Comparison of ENCODE assay signal across 8 cellular contexts in the genomic region with DNA sequence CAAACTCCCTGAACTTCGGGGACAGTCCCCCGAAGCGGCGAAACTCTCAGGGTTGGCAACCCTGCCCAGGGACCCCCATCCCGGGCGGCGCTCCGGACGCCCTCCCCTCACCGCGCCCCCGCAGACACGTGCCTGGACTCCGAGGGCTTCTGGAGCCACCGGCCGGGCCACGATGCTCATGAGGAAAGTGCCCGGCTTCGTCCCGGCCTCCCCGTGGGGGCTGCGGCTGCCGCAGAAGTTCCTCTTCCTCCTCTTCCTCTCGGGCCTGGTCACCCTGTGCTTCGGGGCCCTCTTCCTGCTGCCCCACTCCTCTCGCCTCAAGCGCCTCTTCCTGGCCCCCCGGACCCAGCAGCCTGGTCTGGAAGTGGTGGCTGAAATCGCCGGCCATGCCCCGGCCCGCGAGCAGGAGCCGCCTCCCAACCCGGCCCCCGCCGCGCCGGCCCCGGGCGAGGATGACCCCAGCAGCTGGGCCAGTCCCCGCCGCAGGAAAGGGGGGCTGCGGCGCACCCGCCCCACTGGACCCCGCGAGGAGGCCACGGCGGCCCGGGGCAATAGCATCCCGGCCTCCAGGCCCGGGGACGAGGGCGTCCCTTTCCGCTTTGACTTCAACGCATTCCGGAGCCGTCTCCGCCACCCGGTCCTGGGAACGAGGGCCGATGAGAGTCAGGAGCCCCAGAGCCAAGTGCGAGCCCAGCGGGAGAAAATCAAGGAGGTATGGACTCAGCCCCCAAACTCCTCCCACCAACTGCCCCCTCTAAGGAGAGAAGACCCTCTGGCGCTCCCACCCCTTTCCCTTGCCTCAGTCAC. TPM values are rescaled to one million over a fixed set of nuclear protein-coding genes. Genes with fewer than 3 reads are reported as not detected.
DNase-seq lines count a peak whose midpoint lies in the region; ATAC-seq lines count a peak whose summit lies in the region.

No MANE protein-coding gene starts in this region.

- intact Hi-C loops in activated CD4-positive, alpha-beta T cell treated with anti-CD3 and anti-CD28 coated beads, Interleukin-2, amount 10 ng/mL, durations not matched to agents 24 days and 14 days (cut with micrococcal nuclease) = loop anchor here (2.0 to 5.0 kb wide), 2 partner anchors 71 to 157 kb away; no protein-coding TSS in a partner anchor

- H3K4me1 Mint-ChIP-seq in activated CD4-positive, alpha-beta T cell treated with anti-CD3 and anti-CD28 coated beads, Interleukin-2, amount 10 ng/mL, durations not matched to agents 24 days and 14 days = peaks cover 64% of the 10 kb centered on the region
- peaks cover 66% of the 10 kb centered on the region for H3K4me1 Mint-ChIP-seq in activated naive CD8-positive, alpha-beta T cell (ENCODE audit: low read depth)
- peaks cover 76% of the 10 kb centered on the region for H3K4me1 Mint-ChIP-seq in stimulated activated naive CD8-positive, alpha-beta T cell treated with anti-CD3 and anti-CD28 coated beads, Interleukin-15, amount 100 ng/mL, for 72 hours

- H3K27me3 Mint-ChIP-seq in activated CD4-positive, alpha-beta T cell treated with anti-CD3 and anti-CD28 coated beads, Interleukin-2, amount 10 ng/mL, durations not matched to agents 24 days and 14 days = peaks cover 64% of the 10 kb centered on the region
- H3K27me3 Mint-ChIP-seq in activated naive CD8-positive, alpha-beta T cell = no peaks in the 10 kb centered on the region
- H3K27me3 Mint-ChIP-seq in stimulated activated naive CD8-positive, alpha-beta T cell treated with anti-CD3 and anti-CD28 coated beads, Interleukin-15, amount 100 ng/mL, for 72 hours = no peaks in the 10 kb centered on the region

- no peaks in the 10 kb centered on the region for H3K9me3 Mint-ChIP-seq in activated CD4-positive, alpha-beta T cell treated with anti-CD3 and anti-CD28 coated beads, Interleukin-2, amount 10 ng/mL, durations not matched to agents 24 days and 14 days
- H3K9me3 Mint-ChIP-seq in activated naive CD8-positive, alpha-beta T cell (ENCODE audit: low read depth) = no peaks in the 10 kb centered on the region
- no peaks in the 10 kb centered on the region for H3K9me3 Mint-ChIP-seq in stimulated activated naive CD8-positive, alpha-beta T cell treated with anti-CD3 and anti-CD28 coated beads, Interleukin-15, amount 100 ng/mL, for 72 hours

- H3K36me3 Mint-ChIP-seq in activated CD4-positive, alpha-beta T cell treated with anti-CD3 and anti-CD28 coated beads, Interleukin-2, amount 10 ng/mL, durations not matched to agents 24 days and 14 days (ENCODE audit: low read depth) = peaks cover 5% of the 10 kb centered on the region
- H3K36me3 Mint-ChIP-seq in activated naive CD8-positive, alpha-beta T cell = no peaks in the 10 kb centered on the region

- peak; percentile 67 for DNase-seq in activated CD4-positive, alpha-beta T cell treated with anti-CD3 and anti-CD28 coated beads, Interleukin-2, amount 10 ng/mL, durations not matched to agents 24 days and 14 days
- DNase-seq in activated CD4-positive, alpha-beta T cell treated with anti-CD3 and anti-CD28 coated beads for 1 hour = no peak
- peak; percentile 19 to 23 for DNase-seq in stimulated activated naive CD8-positive, alpha-beta T cell treated with anti-CD3 and anti-CD28 coated beads, Interleukin-15, amount 100 ng/mL, for 72 hours
- no peak for DNase-seq in GDM1 (lab: John Stamatoyannopoulos, UW)

- peak overlapping the region; percentile 85 for H3K27ac Mint-ChIP-seq in activated CD4-positive, alpha-beta T cell treated with anti-CD3 and anti-CD28 coated beads, Interleukin-2, amount 10 ng/mL, durations not matched to agents 24 days and 14 days
- H3K27ac Mint-ChIP-seq in activated naive CD8-positive, alpha-beta T cell = peak overlapping the region; percentile 94
- H3K27ac Mint-ChIP-seq in stimulated activated naive CD8-positive, alpha-beta T cell treated with anti-CD3 and anti-CD28 coated beads, Interleukin-15, amount 100 ng/mL, for 72 hours = peak overlapping the region in 1 of 2 donors; percentile 84

- peak overlapping the region; percentile 91 for H3K4me3 Mint-ChIP-seq in activated CD4-positive, alpha-beta T cell treated with anti-CD3 and anti-CD28 coated beads, Interleukin-2, amount 10 ng/mL, durations not matched to agents 24 days and 14 days
- peak overlapping the region; percentile 92 for H3K4me3 Mint-ChIP-seq in activated naive CD8-positive, alpha-beta T cell
- peak overlapping the region; percentile 90 to 94 for H3K4me3 Mint-ChIP-seq in stimulated activated naive CD8-positive, alpha-beta T cell treated with anti-CD3 and anti-CD28 coated beads, Interleukin-15, amount 100 ng/mL, for 72 hours

- peak overlapping the region; percentile 63 for H3K4me3 ChIP-seq in iPS-18c (ENCODE audit: insufficient read depth, low read depth, low read length)

- no peaks in the 10 kb centered on the region for H3K9me3 ChIP-seq in iPS-18c (ENCODE audit: control insufficient read depth, insufficient read depth, low read length)

- no peak for ATAC-seq in stimulated activated naive CD8-positive, alpha-beta T cell treated with anti-CD3 and anti-CD28 coated beads, Interleukin-15, amount 100 ng/mL, for 72 hours
- ATAC-seq in GM19395 (IDR thresholded peaks at IDR 0.05; ENCODE audit: unreplicated experiment) (no peak), GM19328 (IDR thresholded peaks at IDR 0.05; ENCODE audit: unreplicated experiment) (no peak)

RNA-seq across cellular contexts. Expression of gene MAN1C1, which starts 1.2 kb away (rescaled TPM):
- total RNA-seq in activated CD4-positive, alpha-beta T cell treated with anti-CD3 and anti-CD28 coated beads, Interleukin-2, amount 10 ng/mL, durations not matched to agents 24 days and 14 days = 2.2 and 2.9 TPM in 2 replicates

Comparison
In these comparisons a context has a peak if more than half of its experiments do, and no peak if none do; other contexts are left out.
1. DNase-seq: peak in activated CD4-positive, alpha-beta T cell treated with anti-CD3 and anti-CD28 coated beads, Interleukin-2, amount 10 ng/mL, durations not matched to agents 24 days and 14 days (single experiment) and stimulated activated naive CD8-positive, alpha-beta T cell treated with anti-CD3 and anti-CD28 coated beads, Interleukin-15, amount 100 ng/mL, for 72 hours (2 of 2); none in activated CD4-positive, alpha-beta T cell treated with anti-CD3 and anti-CD28 coated beads for 1 hour (single experiment) and GDM1 (single experiment).
2. Peak in every context shown above with its lines, with median percentiles within 50 percentile points of each other: H3K4me3 Mint-ChIP-seq.